25 cellular contexts compared by ENCODE assay signal in the genomic region with DNA sequence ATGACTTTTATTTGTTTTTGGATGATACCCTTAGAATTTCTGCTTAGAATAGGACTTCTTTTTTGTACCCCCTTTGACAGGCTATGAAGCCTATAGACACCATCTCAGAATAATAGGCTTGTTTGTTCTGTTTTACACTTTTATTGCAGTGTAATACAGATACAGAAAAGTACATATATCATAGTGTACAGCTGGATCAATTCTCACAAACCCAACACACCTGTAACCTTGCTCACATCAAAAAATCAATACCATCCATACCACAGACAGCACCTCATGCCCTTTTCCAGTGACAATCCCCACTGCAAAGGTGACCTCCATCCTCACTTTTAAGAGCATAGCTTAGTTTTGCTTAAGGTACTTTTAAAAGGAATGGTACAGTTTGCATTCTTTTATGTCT. TPM values are rescaled to one million over a fixed set of nuclear protein-coding genes. Genes with fewer than 3 reads are reported as not detected.
DNase-seq lines count a peak whose midpoint lies in the region; ATAC-seq, FAIRE-seq and TF ChIP-seq lines count a peak whose summit lies in the region.
"Had no signal": no experiment of that assay in that cellular context is flagged by ENCODE, and none has a peak within 500 bp of the region (broad histone marks: within the 10 kb centered on the region; RNA-seq: fewer than 3 reads in every experiment).

No MANE protein-coding gene starts in this region.

- in situ Hi-C loops in HepG2 (cut with HindIII; ENCODE audit: extremely low pct_ligation_motif_present, low pct_unique_long_range_greater_than_20kb), result no loop called here

- no peak overlapping the region for H2AFZ ChIP-seq in HepG2 (ENCODE audit: low read length)

- ATAC-seq in HepG2 (no peak), right lobe of liver (no peak), left colon (peak; percentile 76)
- ATAC-seq: GM12878 had no signal

- TF ChIP-seq POLR2A in HepG2 (IDR thresholded peaks at IDR 0.05; ENCODE audit: insufficient read depth in 1 of 2, low read depth in 2 of 2, low read length in 2 of 2), result no peak
- no peak for TF ChIP-seq POLR2A in right lobe of liver (IDR thresholded peaks at IDR 0.05)

- no peak overlapping the region for H3K4me2 ChIP-seq in HepG2 (ENCODE audit: low read depth, low read length)
- H3K4me2 ChIP-seq: BLaER1 had no signal

- no peak for TF ChIP-seq CTCF in HepG2 (CRISPR knock-in tag; IDR thresholded peaks at IDR 0.05)
- TF ChIP-seq CTCF in right lobe of liver (IDR thresholded peaks at IDR 0.05), result no peak

- FAIRE-seq in HepG2 (lab: Jason Lieb, UNC), result peak; percentile 18
- FAIRE-seq: GM12878, GM12892, GM18507 had no signal

- no peak overlapping the region for H3K9ac ChIP-seq in HepG2 (ENCODE audit: insufficient read depth, low read depth, low read length)
- H3K9ac ChIP-seq: BLaER1 had no signal

- no peaks in the 10 kb centered on the region for H4K20me1 ChIP-seq in HepG2 (ENCODE audit: insufficient read depth, low read length)
- H4K20me1 ChIP-seq: BLaER1 had no signal

- no peaks in the 10 kb centered on the region for H3K79me2 ChIP-seq in HepG2 (ENCODE audit: insufficient read depth, low read length)

- intact Hi-C loops in HepG2 (cut with micrococcal nuclease; ENCODE audit: unreplicated experiment) (no loop called here), right lobe of liver (cut with DNase I) (no loop called here), left colon (cut with DNase I, micrococcal nuclease) (no loop called here)

- no peak overlapping the region for H3K4me3 ChIP-seq in HepG2 (replicated peaks in 1 of 3; ENCODE audit: insufficient read depth in 1 of 3, low read depth in 2 of 3, low read length in 3 of 3)
- no peak overlapping the region for H3K4me3 ChIP-seq in right lobe of liver
- H3K4me3 ChIP-seq: BLaER1, GM12878 had no signal

- H3K36me3 ChIP-seq in HepG2 (replicated peaks in 1 of 2; ENCODE audit: control insufficient read depth in 1 of 2, insufficient read depth in 2 of 2, low read length in 2 of 2) (no peaks in the 10 kb centered on the region), right lobe of liver (no peaks in the 10 kb centered on the region)
- H3K36me3 ChIP-seq: BE2C, BLaER1 had no signal

- TF ChIP-seq RAD21 in HepG2 (CRISPR knock-in tag; IDR thresholded peaks at IDR 0.05), result no peak

- H3K27ac ChIP-seq in HepG2 (ENCODE audit: extremely low read length, insufficient read depth, low read length) (no peak overlapping the region), right lobe of liver (no peak overlapping the region)
- H3K27ac ChIP-seq: BLaER1 had no signal

- H3K9me3 ChIP-seq in HepG2 (ENCODE audit: low read length), result no peaks in the 10 kb centered on the region
- no peaks in the 10 kb centered on the region for H3K9me3 ChIP-seq in right lobe of liver
- H3K9me3 ChIP-seq: BE2C, BLaER1 had no signal

- TF ChIP-seq EP300 in HepG2 (IDR thresholded peaks at IDR 0.05; ENCODE audit: low read depth in 2 of 2, low read length in 2 of 2) (no peak), HepG2 (CRISPR knock-in tag; IDR thresholded peaks at IDR 0.05; ENCODE audit: borderline replicate concordance) (no peak)

- POLR2A ChIA-PET in HepG2 (lab: Yijun Ruan, JAX), result no interaction called here

- H3K4me1 ChIP-seq in HepG2 (ENCODE audit: insufficient read depth, low read length) (peaks cover 47% of the 10 kb centered on the region), right lobe of liver (no peaks in the 10 kb centered on the region)
- H3K4me1 ChIP-seq: BE2C, BLaER1 had no signal

- H3K27me3 ChIP-seq in HepG2 (ENCODE audit: control insufficient read depth in 1 of 2, insufficient read depth in 2 of 2, low read length in 2 of 2), result no peaks in the 10 kb centered on the region
- no peaks in the 10 kb centered on the region for H3K27me3 ChIP-seq in right lobe of liver
- H3K27me3 ChIP-seq: BE2C had no signal

- CTCF ChIA-PET in HepG2 (lab: Yijun Ruan, JAX; ENCODE audit: low intra/inter-chr PET ratio, low total read pairs), result no interaction called here

- no TSS peak for BruUV-seq in HepG2 (replicated peaks; lab: Mats Ljungman, UMichigan)

- DNase-seq in HepG2 (ENCODE audit: low spot score), result no peak
- DNase-seq in right lobe of liver, result no peak
- no peak for DNase-seq in left colon
- no peak for DNase-seq in ecto neural progenitor cell (ENCODE audit: low spot score)
- DNase-seq in effector CD4-positive, alpha-beta T cell, result no peak
- DNase-seq: 8988T; ACHN; BE2C; C1 segment of cervical spinal cord; CD4-positive, alpha-beta memory T cell; CD4-positive, CD25-positive, alpha-beta regulatory T cell; CD8-positive, alpha-beta memory T cell; COR-L47; DMS 273 treated with DMSO at 0.1 percent for 48 hours; DMS153; DMS53; DMS79; DND-41; EL; GDM1 had no signal

TF ChIP-seq in HepG2, 621 proteins besides CTCF, POLR2A, EP300 and RAD21:
- TF ChIP-seq ZNF724P (CRISPR knock-in tag; IDR thresholded peaks at IDR 0.05; ENCODE audit: borderline replicate concordance) (no peak), KAT2B (IDR thresholded peaks at IDR 0.05; ENCODE audit: borderline replicate concordance, low read depth, low read length) (peak; percentile 56; the same call in 1 of the 2 replicates), IKZF1 (IDR thresholded peaks at IDR 0.05) (no peak), ONECUT2 (CRISPR knock-in tag; IDR thresholded peaks at IDR 0.05) (peak; percentile 68; the same call in 1 of the 2 replicates), HNRNPL (IDR thresholded peaks at IDR 0.05; ENCODE audit: low read depth, low read length) (no peak)
TF ChIP-seq in HepG2: peak in this region for 2.

RNA-seq across cellular contexts. Expression of a gene that starts 14.8 kb away (rescaled TPM):
- 19.9 and 32.4 TPM in 2 replicates for total RNA-seq in HepG2 (2016; rRNA removed; fragmentation: Illumina TruSeq; extraction: Trizol)
- total RNA-seq in HepG2 (2016; cell fraction: cytosol; rRNA removed; fragmentation: Illumina TruSeq; extraction: Trizol; ENCODE audit: low read depth), result 8.7 and 8.9 TPM in 2 replicates
- total RNA-seq in HepG2 (2016; cell fraction: insoluble cytoplasmic fraction; rRNA removed; fragmentation: Illumina TruSeq; extraction: Trizol), result 21.5 and 29.8 TPM in 2 replicates
- total RNA-seq in HepG2 (2016; cell fraction: membrane; rRNA removed; fragmentation: Illumina TruSeq; extraction: Trizol), result 8.7 and 9.4 TPM in 2 replicates
- total RNA-seq in HepG2 (2016; cell fraction: nucleus; rRNA removed; fragmentation: Illumina TruSeq; extraction: Trizol), result 55.5 and 58.9 TPM in 2 replicates
- 17.2 and 28.5 TPM in 2 replicates for polyA plus RNA-seq in HepG2 (2011; rRNA removed)
- polyA plus RNA-seq in HepG2 (2011; cell fraction: cytosol; rRNA removed), result 6.9 and 8.2 TPM in 2 replicates
- polyA plus RNA-seq in HepG2 (2011; cell fraction: nucleus; rRNA removed), result 112 TPM in 2 replicates
- 5.4 and 8.8 TPM in 2 replicates for polyA plus RNA-seq in HepG2 (2012)
- 1.9 and 2.7 TPM in 2 replicates for polyA plus RNA-seq in HepG2 (2016; cell fraction: cytosol; fragmentation: Illumina TruSeq; extraction: Trizol; ENCODE audit: low read depth)
- polyA plus RNA-seq in HepG2 (2016; cell fraction: insoluble cytoplasmic fraction; fragmentation: Illumina TruSeq; extraction: Trizol; ENCODE audit: low read depth), result 13.1 and 14.9 TPM in 2 replicates
- 2.9 and 3.6 TPM in 2 replicates for polyA plus RNA-seq in HepG2 (2016; cell fraction: membrane; fragmentation: Illumina TruSeq; extraction: Trizol; ENCODE audit: low read depth)
- 110 and 115 TPM in 2 replicates for polyA plus RNA-seq in HepG2 (2016; cell fraction: nucleus; fragmentation: Illumina TruSeq; extraction: Trizol; ENCODE audit: insufficient read depth, low read depth)
- polyA minus RNA-seq in HepG2 (2011; rRNA and poly(A)+ RNA removed; ENCODE audit: low replicate concordance), result 15.8 and 16.9 TPM in 2 replicates
- 3.3 and 5.4 TPM in 2 replicates for polyA minus RNA-seq in HepG2 (2011; cell fraction: cytosol; rRNA and poly(A)+ RNA removed)
- polyA minus RNA-seq in HepG2 (2011; cell fraction: nucleus; rRNA and poly(A)+ RNA removed), result 26.1 and 28.0 TPM in 2 replicates
- total RNA-seq in right lobe of liver, result 1 to 10 TPM in 4 of 6 experiments, under 1 TPM in 2; 0.82 to 2.5 (median 1.5) TPM
- 1 to 10 TPM; 3.2 to 6.8 TPM for total RNA-seq in left colon
- polyA plus RNA-seq: CD14-positive monocyte had no signal
